Comparison of ENCODE assay signal across 1 cellular context in genomic region chr22:21938906-21939305, GRCh38.
TF ChIP-seq lines count a peak whose summit lies in the region.

No MANE protein-coding gene starts in this region.

TF ChIP-seq in WTC11, 78 proteins besides CTCF, POLR2A, EP300 and RAD21 (continued from another document):
- TF ChIP-seq FOXP4 (CRISPR knock-in tag; IDR thresholded peaks at IDR 0.05) (no peak), CBFB (CRISPR knock-in tag; IDR thresholded peaks at IDR 0.05; ENCODE audit: low read depth) (no peak)
TF ChIP-seq in WTC11: peak in this region for 0.
